In the genomic region with DNA sequence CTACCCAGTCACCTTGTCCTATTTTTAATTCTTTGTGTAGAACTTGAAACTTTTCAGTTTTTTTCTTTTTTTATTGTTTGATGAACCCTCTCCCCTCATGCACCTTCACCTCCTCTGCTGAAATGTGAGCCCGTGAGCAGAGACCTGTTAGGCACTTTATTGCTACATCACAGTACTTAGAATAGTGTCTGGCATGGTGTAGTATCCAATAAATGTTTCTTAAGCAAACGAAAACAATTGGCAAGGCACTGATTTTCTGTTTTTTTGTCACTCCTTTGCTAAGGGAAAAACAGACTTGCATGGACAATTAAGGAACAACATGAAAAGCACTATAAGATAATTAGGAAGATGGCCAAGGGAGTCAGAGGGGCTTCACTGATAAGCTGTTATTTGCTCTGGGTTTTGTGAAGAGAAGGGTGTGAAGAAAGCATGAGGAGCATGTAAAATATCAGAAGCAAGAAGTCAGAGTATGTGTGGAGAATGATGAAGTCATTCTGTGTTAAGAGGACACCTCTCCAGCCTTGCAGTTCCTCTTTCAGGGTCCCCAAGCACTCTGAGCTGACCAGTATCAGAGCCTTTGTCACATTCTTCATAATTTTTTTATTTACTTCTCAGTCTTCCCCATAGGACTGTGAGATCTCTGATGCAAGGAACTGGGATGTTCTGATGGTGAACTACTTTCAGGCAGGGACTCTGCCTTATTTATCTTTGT, we compare ENCODE assay signal across 24 cellular contexts.
DNase-seq lines count a peak whose midpoint lies in the region; ATAC-seq and FAIRE-seq lines count a peak whose summit lies in the region.
"Had no signal": no experiment of that assay in that cellular context is flagged by ENCODE, and none has a peak within 500 bp of the region (broad histone marks: within the 10 kb centered on the region; RNA-seq: fewer than 3 reads in every experiment).

No MANE protein-coding gene starts in this region.

- DNase-seq in GM18507 (ENCODE audit: extremely low spot score, insufficient read length, low read depth) (no peak), adipocyte (ENCODE audit: low read depth) (no peak), SIG-M5 (lab: John Stamatoyannopoulos, UW) (no peak), GF-D8 (lab: John Stamatoyannopoulos, UW) (no peak)
- DNase-seq: activated CD4-positive, alpha-beta T cell treated with anti-CD3 and anti-CD28 coated beads, Interleukin-2, amount 50 U/mL, for 48 hours; activated T-cell treated with anti-CD3 and anti-CD28 coated beads, Interleukin-2, amount 50 U/mL, for 1 hour; aorta; CD4-positive, alpha-beta memory T cell; effector CD4-positive, alpha-beta T cell; gastrocnemius medialis; MM.1S; naive B cell; NCI-H187; NCI-H345; Right ventricle myocardium superior; sigmoid colon; T-helper 1 cell had no signal

- ATAC-seq in GM21360 (IDR thresholded peaks at IDR 0.05; ENCODE audit: unreplicated experiment) (peak; percentile 57), HG03432 (IDR thresholded peaks at IDR 0.05; ENCODE audit: unreplicated experiment) (peak; percentile 64), GM19452 (IDR thresholded peaks at IDR 0.05; ENCODE audit: unreplicated experiment) (no peak), GM18907 (IDR thresholded peaks at IDR 0.05; ENCODE audit: unreplicated experiment) (no peak)
- ATAC-seq: gastrocnemius medialis; stimulated activated memory B cell treated with anti-CD40 and anti-IgM and Interleukin-4, amounts not matched to agents 10 μg/mL and 1 μg/mL and 100 μg/mL, for 72 hours; WTC11 had no signal

- H3K36me3 ChIP-seq in adipocyte (ENCODE audit: control insufficient read depth, insufficient read depth, low read length, severe bottlenecking) = no peaks in the 10 kb centered on the region
- H3K36me3 ChIP-seq: gastrocnemius medialis, sigmoid colon had no signal

- no peaks in the 10 kb centered on the region for H3K27me3 ChIP-seq in adipocyte (replicated peaks; ENCODE audit: control insufficient read depth, insufficient read depth, low read length)
- H3K27me3 ChIP-seq: gastrocnemius medialis, sigmoid colon had no signal

- peak overlapping the region; percentile 1 for H3K4me3 ChIP-seq in adipocyte (ENCODE audit: low read length)
- H3K4me3 ChIP-seq: gastrocnemius medialis, sigmoid colon had no signal

- FAIRE-seq in GM18507 (lab: Jason Lieb, UNC) = peak; percentile 44

- H3K4me1 ChIP-seq in adipocyte (ENCODE audit: control insufficient read depth, insufficient read depth, low read length) = peaks cover 55% of the 10 kb centered on the region
- H3K4me1 ChIP-seq: gastrocnemius medialis, parathyroid adenoma had no signal

- no peaks in the 10 kb centered on the region for H3K9me3 ChIP-seq in adipocyte (ENCODE audit: control insufficient read depth, low read length)
- H3K9me3 ChIP-seq: gastrocnemius medialis, sigmoid colon had no signal

- peak overlapping the region; percentile 62 for H3K9ac ChIP-seq in adipocyte (ENCODE audit: low read length)
- H3K9ac ChIP-seq: parathyroid adenoma had no signal

Comparison
In these comparisons a context has a peak if more than half of its experiments do, and no peak if none do; other contexts are left out.
1. ATAC-seq: peak in GM21360 (single experiment) and HG03432 (single experiment); none in GM19452 (single experiment) and GM18907 (single experiment).